19 cellular contexts compared by ENCODE assay signal in the genomic region with DNA sequence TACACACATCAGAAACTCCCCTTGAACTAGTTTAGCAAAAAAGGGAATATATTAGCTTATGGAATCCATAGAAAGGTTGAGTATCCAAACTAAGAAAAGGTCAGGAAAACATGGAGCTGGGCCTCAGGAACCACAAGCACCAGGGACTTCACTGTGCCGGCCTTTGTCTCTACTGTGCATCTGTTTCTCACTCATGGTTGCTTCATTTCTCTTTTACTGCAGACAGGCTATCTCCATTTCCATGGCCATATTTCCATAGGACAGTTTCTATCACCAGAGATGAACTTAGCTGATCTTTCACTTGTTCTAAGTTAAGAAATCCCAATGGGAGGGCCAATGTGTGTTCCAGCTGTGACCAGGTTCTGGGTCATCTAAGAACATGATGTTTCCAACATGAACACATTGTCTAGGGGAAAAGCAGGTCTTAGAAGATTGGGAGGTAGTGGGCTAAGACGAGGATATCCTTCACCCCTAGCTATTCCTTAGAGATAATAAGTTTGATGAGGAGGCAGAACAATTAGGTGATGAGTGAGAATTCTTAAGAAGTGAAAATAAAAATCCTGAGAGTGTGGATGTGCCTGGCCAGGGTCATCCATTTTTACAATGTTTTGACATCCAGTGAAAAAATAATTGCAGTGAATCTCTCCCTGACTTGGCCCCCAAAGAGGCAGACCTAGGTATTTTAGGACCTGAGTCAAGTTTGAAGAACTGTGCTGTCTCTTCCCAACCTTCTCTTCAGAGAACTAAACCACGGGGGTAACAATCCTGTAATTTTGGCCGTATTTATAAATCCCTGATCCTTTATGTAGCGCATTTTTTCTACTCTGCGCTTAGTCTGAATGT. TPM values are rescaled to one million over a fixed set of nuclear protein-coding genes. Genes with fewer than 3 reads are reported as not detected.
DNase-seq lines count a peak whose midpoint lies in the region; ATAC-seq, FAIRE-seq and TF ChIP-seq lines count a peak whose summit lies in the region.
"Had no signal": no experiment of that assay in that cellular context is flagged by ENCODE, and none has a peak within 500 bp of the region (broad histone marks: within the 10 kb centered on the region; RNA-seq: fewer than 3 reads in every experiment).

No MANE protein-coding gene starts in this region.

- no peak for TF ChIP-seq RAD21 in K562 (CRISPR knock-in tag; conservative IDR thresholded peaks at IDR 0.05 in 1 of 2, IDR thresholded peaks at IDR 0.05 in 1 of 2)
- TF ChIP-seq RAD21 in liver (IDR thresholded peaks at IDR 0.05) = peak in 1 of 2 donors; percentile 10

- DNase-seq in T-helper 1 cell (no peak), K562 (ENCODE audit: extremely low read depth in 1 of 4, low spot score in 3 of 4) (peak in 3 of 4 experiments; percentile 41 to 76 (median 71)), GM19238 (ENCODE audit: insufficient read length, low spot score) (no peak), NCI-H524 treated with DMSO at 0.1 percent for 48 hours (lab: John Stamatoyannopoulos, UW) (no peak), MV-4-11 (lab: John Stamatoyannopoulos, UW) (no peak)
- DNase-seq: 8988T; activated T-cell treated with anti-CD3 and anti-CD28 coated beads, Interleukin-2, amount 50 U/mL, for 1 hour; DMS153; effector memory CD8-positive, alpha-beta T cell; foreskin keratinocyte; H7; NCI-H1694 treated with DMSO at 0.1 percent for 48 hours; stimulated activated CD4-positive, alpha-beta T cell treated with anti-CD3 and anti-CD28 coated beads, Interleukin-2, amount 100 ng/mL, for 48 hours; tibial artery had no signal

- 28% methylated on average over 6 of the region's 6 CpGs for WGBS in K562 (ENCODE audit: insufficient coverage, low coverage, missing lambda C conversion rate)
- WGBS in liver = 73% methylated on average over 6 of the region's 6 CpGs

- no peaks in the 10 kb centered on the region for H3K9me1 ChIP-seq in K562 (ENCODE audit: control insufficient read depth, insufficient read depth, low read length)

- no peaks in the 10 kb centered on the region for H4K20me1 ChIP-seq in K562 (replicated peaks; ENCODE audit: control insufficient read depth, insufficient read depth, low read length)
- H4K20me1 ChIP-seq: BLaER1 treated with 17β-estradiol and CSF1 and Interleukin-3, amounts not matched to agents 10 nM and 100 nM had no signal

- no peaks in the 10 kb centered on the region for H3K27me3 Mint-ChIP-seq in T-helper 1 cell treated with Interleukin-12 subunit alpha and Interleukin-12 subunit beta and Interleukin-4 antibody, amounts not matched to agents 30 μg/mL and 1 μg/mL, for 36 hours (ENCODE audit: low read depth)
- H3K27me3 Mint-ChIP-seq: effector memory CD8-positive, alpha-beta T cell had no signal

- peak; percentile 2; the same call in 2 of the 3 replicates for ATAC-seq in K562
- ATAC-seq: foreskin keratinocyte had no signal

- TF ChIP-seq CTCF in K562 (IDR thresholded peaks at IDR 0.05 in 2 of 3, conservative IDR thresholded peaks at IDR 0.05 in 1 of 3; ENCODE audit: insufficient read depth in 2 of 3, low read depth in 1 of 3, low read length in 3 of 3) (no peak), liver (IDR thresholded peaks at IDR 0.05; ENCODE audit: low read depth, low read length, missing input control) (no peak)

- H3K9ac ChIP-seq in K562 (ENCODE audit: insufficient read depth in 1 of 2, low read depth in 2 of 2, low read length in 2 of 2) (peak overlapping the region in 1 of 2 experiments; percentile 70; a peak in 2 of 4 replicates), liver (ENCODE audit: low read depth in 1 of 2, low read length in 2 of 2) (peak overlapping the region; percentile 47 to 81), stomach smooth muscle (ENCODE audit: low read length in 2 of 2) (no peak overlapping the region)
- H3K9ac ChIP-seq: BLaER1 treated with 17β-estradiol and CSF1 and Interleukin-3, amounts not matched to agents 10 nM and 100 nM had no signal

- peaks cover 13% of the 10 kb centered on the region for H3K36me3 Mint-ChIP-seq in T-helper 1 cell treated with Interleukin-12 subunit alpha and Interleukin-12 subunit beta and Interleukin-4 antibody, amounts not matched to agents 30 μg/mL and 1 μg/mL, for 36 hours (ENCODE audit: low read depth)

- in situ Hi-C loops in K562 (cut with MboI) = no loop called here

- H3K4me1 ChIP-seq in K562 (replicated peaks in 1 of 2; ENCODE audit: control insufficient read depth in 2 of 2, insufficient read depth in 2 of 2, low read length in 2 of 2) (peaks cover 12 to 54% of the 10 kb centered on the region in 2 experiments), liver (ENCODE audit: control insufficient read depth in 4 of 4, insufficient read depth in 4 of 4, low read length in 3 of 4) (peaks cover 5 to 41% (median 12%) of the 10 kb centered on the region in 4 donors), stomach smooth muscle (ENCODE audit: control insufficient read depth, insufficient read depth, low read length) (peaks cover 26% of the 10 kb centered on the region)
- H3K4me1 ChIP-seq: foreskin keratinocyte had no signal

- H2AFZ ChIP-seq in K562 (ENCODE audit: low read depth, low read length) = peak overlapping the region; percentile 96

- peak overlapping the region; percentile 86 for H3K27ac Mint-ChIP-seq in T-helper 1 cell treated with Interleukin-12 subunit alpha and Interleukin-12 subunit beta and Interleukin-4 antibody, amounts not matched to agents 30 μg/mL and 1 μg/mL, for 36 hours

- intact Hi-C loops in K562 (cut with micrococcal nuclease) = loop anchor here (2.0 kb wide), 1 partner anchor 43 kb away; a partner anchor contains a TSS

- no peaks in the 10 kb centered on the region for H3K9me3 Mint-ChIP-seq in T-helper 1 cell treated with Interleukin-12 subunit alpha and Interleukin-12 subunit beta and Interleukin-4 antibody, amounts not matched to agents 30 μg/mL and 1 μg/mL, for 36 hours
- H3K9me3 Mint-ChIP-seq: effector memory CD8-positive, alpha-beta T cell; nephron had no signal

- POLR2A ChIA-PET in K562 (lab: Yijun Ruan, JAX) = interaction anchor here (0.6 to 3.5 kb wide), 17 partner anchors 10 to 189 kb away, joined by 3 to 16 read pairs (median 4); no protein-coding TSS in a partner anchor

- no peaks in the 10 kb centered on the region for H3K27me3 ChIP-seq in K562 (ENCODE audit: control insufficient read depth in 2 of 2, insufficient read depth in 2 of 2, low read length in 2 of 2)
- H3K27me3 ChIP-seq in liver (ENCODE audit: control insufficient read depth in 4 of 4, insufficient read depth in 4 of 4, low read length in 3 of 4) = no peaks in the 10 kb centered on the region
- no peaks in the 10 kb centered on the region for H3K27me3 ChIP-seq in stomach smooth muscle (ENCODE audit: control insufficient read depth in 1 of 2, insufficient read depth in 2 of 2, low read length in 2 of 2)
- H3K27me3 ChIP-seq: BLaER1 treated with 17β-estradiol and CSF1 and Interleukin-3, amounts not matched to agents 10 nM and 100 nM; foreskin keratinocyte; tibial artery had no signal

- no peaks in the 10 kb centered on the region for H3K9me3 ChIP-seq in K562 (replicated peaks; ENCODE audit: control insufficient read depth, insufficient read depth, low read depth, low read length)
- H3K9me3 ChIP-seq in liver (ENCODE audit: control insufficient read depth in 4 of 4, low read length in 3 of 4) = no peaks in the 10 kb centered on the region
- no peaks in the 10 kb centered on the region for H3K9me3 ChIP-seq in stomach smooth muscle (ENCODE audit: control insufficient read depth in 2 of 2, low read length in 2 of 2)
- H3K9me3 ChIP-seq: BLaER1 treated with 17β-estradiol and CSF1 and Interleukin-3, amounts not matched to agents 10 nM and 100 nM; tibial artery had no signal

- TF ChIP-seq POLR2A in K562 (conservative IDR thresholded peaks at IDR 0.05) = no peak

- no peak for TF ChIP-seq EP300 in K562 (IDR thresholded peaks at IDR 0.05; ENCODE audit: low read length)

- H3K27ac ChIP-seq in K562 (ENCODE audit: extremely low read depth, low read depth, low read length) = peak overlapping the region; percentile 89
- peak overlapping the region; percentile 87 to 96 for H3K27ac ChIP-seq in liver (ENCODE audit: low read depth in 1 of 2, low read length in 2 of 2)
- peak overlapping the region; percentile 55 for H3K27ac ChIP-seq in stomach smooth muscle (ENCODE audit: low read length)
- H3K27ac ChIP-seq: BLaER1 treated with 17β-estradiol and CSF1 and Interleukin-3, amounts not matched to agents 10 nM and 100 nM; foreskin keratinocyte had no signal

- H3K4me3 ChIP-seq in K562 (no peak overlapping the region), liver (ENCODE audit: low read depth in 1 of 3, low read length in 3 of 3) (peak overlapping the region in 1 of 3 donors; percentile 20), stomach smooth muscle (ENCODE audit: low read length in 2 of 2) (no peak overlapping the region)
- H3K4me3 ChIP-seq: BLaER1 treated with 17β-estradiol and CSF1 and Interleukin-3, amounts not matched to agents 10 nM and 100 nM; tibial artery had no signal

- peak overlapping the region; percentile 66 for H3K4me2 ChIP-seq in K562 (ENCODE audit: insufficient read depth, low read length)

- BruUV-seq in K562 (replicated peaks; lab: Mats Ljungman, UMichigan) = no TSS peak

- FAIRE-seq in K562 (lab: Jason Lieb, UNC) = no peak

- H3K4me3 Mint-ChIP-seq in T-helper 1 cell treated with Interleukin-12 subunit alpha and Interleukin-12 subunit beta and Interleukin-4 antibody, amounts not matched to agents 30 μg/mL and 1 μg/mL, for 36 hours = no peak overlapping the region
- H3K4me3 Mint-ChIP-seq: nephron had no signal

- H3K36me3 ChIP-seq in K562 (ENCODE audit: control insufficient read depth, insufficient read depth, low read length) = no peaks in the 10 kb centered on the region; the same call in 2 of the 3 replicates
- no peaks in the 10 kb centered on the region for H3K36me3 ChIP-seq in liver (ENCODE audit: control insufficient read depth in 4 of 4, insufficient read depth in 3 of 4, low read depth in 1 of 4, low read length in 3 of 4)
- H3K36me3 ChIP-seq in stomach smooth muscle (ENCODE audit: control insufficient read depth in 2 of 2, insufficient read depth in 2 of 2, low read length in 2 of 2) = no peaks in the 10 kb centered on the region
- H3K36me3 ChIP-seq: BLaER1 treated with 17β-estradiol and CSF1 and Interleukin-3, amounts not matched to agents 10 nM and 100 nM; tibial artery had no signal

- H3K79me2 ChIP-seq in K562 (ENCODE audit: control insufficient read depth, insufficient read depth, low read length) = no peaks in the 10 kb centered on the region

- peaks cover 29% of the 10 kb centered on the region for H3K4me1 Mint-ChIP-seq in T-helper 1 cell treated with Interleukin-12 subunit alpha and Interleukin-12 subunit beta and Interleukin-4 antibody, amounts not matched to agents 30 μg/mL and 1 μg/mL, for 36 hours (ENCODE audit: low read depth)
- H3K4me1 Mint-ChIP-seq: nephron had no signal

- CTCF ChIA-PET in K562 (lab: Yijun Ruan, JAX; ENCODE audit: low intra/inter-chr PET ratio) = no interaction called here

RNA-seq across cellular contexts. Expression of a gene that starts 43.5 kb away (rescaled TPM):
- 22.5 and 38.1 TPM in 2 replicates for total RNA-seq in K562 (2011; cell fraction: chromatin; rRNA removed; ENCODE audit: low replicate concordance)
- 17.6 and 18.8 TPM in 2 replicates for total RNA-seq in K562 (2011; cell fraction: nucleolus; rRNA removed)
- 24.0 and 38.3 TPM in 2 replicates for total RNA-seq in K562 (2011; cell fraction: nucleoplasm; rRNA removed)
- total RNA-seq in K562 (2014; rRNA removed) (57.2 and 59.8 TPM in 2 replicates), K562 (2014; rRNA removed; fragmentation: Illumina TruSeq; extraction: Trizol) (64.3 and 73.5 TPM in 2 replicates), K562 (2015; rRNA removed; fragmentation: Illumina TruSeq; extraction: Trizol) (66.1 and 69.6 TPM in 2 replicates), K562 (2021) (70.9 and 71.1 TPM in 2 replicates), liver (10 to 100 TPM; 29.5 to 40.7 TPM)
- polyA plus RNA-seq in K562 (2011; rRNA removed) (79.3 and 106 TPM in 2 replicates), K562 (2014; fragmentation: Illumina TruSeq; extraction: Trizol) (62.9 and 71.3 TPM in 2 replicates), K562 (2014; fragmentation: Nextera tagmentation; extraction: Ambion mirVana) (10 to 100 TPM; 26.9 to 31.2 TPM), K562 (2014; rRNA removed) (53.8 and 62.2 TPM in 2 replicates), liver (10 to 100 TPM; 22.9 to 27.4 TPM)
- 37.4 and 45.8 TPM in 2 replicates for polyA plus RNA-seq in K562 (2011; cell fraction: cytosol; rRNA removed)
- 26.6 and 37.4 TPM in 2 replicates for polyA plus RNA-seq in K562 (2011; cell fraction: nucleus; rRNA removed)
- 45.3 and 51.5 TPM in 2 replicates for polyA plus RNA-seq in K562 (2012)
- 59.4 and 61.4 TPM in 2 replicates for polyA minus RNA-seq in K562 (2011; rRNA and poly(A)+ RNA removed)
- polyA minus RNA-seq in K562 (2011; cell fraction: cytosol; rRNA and poly(A)+ RNA removed) = 33.0 and 37.2 TPM in 2 replicates
- polyA minus RNA-seq in K562 (2011; cell fraction: nucleus; rRNA and poly(A)+ RNA removed) = 25.4 and 30.1 TPM in 2 replicates

Comparison
In these comparisons a context has a peak if more than half of its experiments do, and no peak if none do; other contexts are left out.
1. DNase-seq: peak in K562 (3 of 4); none in T-helper 1 cell (0 of 5), GM19238 (single experiment), NCI-H524 treated with DMSO at 0.1 percent for 48 hours (single experiment) and MV-4-11 (single experiment).
2. H3K9ac ChIP-seq: peak in liver (2 of 2); none in stomach smooth muscle (0 of 2).
3. Peak in every context shown above with its lines, with median percentiles within 50 percentile points of each other: H3K27ac ChIP-seq.